In the genomic region with DNA sequence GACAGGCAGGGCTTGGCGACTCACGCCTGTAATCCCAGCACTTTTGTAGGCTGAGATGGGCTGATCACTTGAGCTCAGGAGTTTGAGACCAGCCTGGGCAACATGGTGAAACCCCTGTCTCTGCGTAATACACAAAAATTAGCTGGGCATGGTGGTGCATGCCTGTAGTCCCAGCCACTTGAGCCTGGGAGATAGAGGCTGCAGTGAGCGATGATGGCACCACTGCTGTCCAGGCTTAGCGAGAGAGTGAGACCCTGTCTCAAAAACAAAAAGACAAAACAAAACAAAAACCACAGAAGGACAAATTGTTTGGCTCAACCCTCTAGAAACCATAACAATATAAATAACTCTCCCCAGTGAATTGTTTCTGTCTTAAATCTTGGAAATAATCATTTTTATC, we compare ENCODE assay signal across 15 cellular contexts.
A peak's percentile ranks its signal among the peaks of the same experiment; 100 is the strongest.
DNase-seq lines count a peak whose midpoint lies in the region; ATAC-seq and TF ChIP-seq lines count a peak whose summit lies in the region.
"Had no signal": no experiment of that assay in that cellular context is flagged by ENCODE, and none has a peak within 500 bp of the region (broad histone marks: within the 10 kb centered on the region; RNA-seq: fewer than 3 reads in every experiment).

No MANE protein-coding gene starts in this region.

- H3K9me3 ChIP-seq in IMR-90 (ENCODE audit: control insufficient read depth, insufficient read depth, low read length), result no peaks in the 10 kb centered on the region
- no peaks in the 10 kb centered on the region for H3K9me3 ChIP-seq in psoas muscle

- BruUV-seq in IMR-90 (replicated peaks; lab: Mats Ljungman, UMichigan), result no TSS peak

- no peak for ATAC-seq in IMR-90 (ENCODE audit: low read depth)
- ATAC-seq in psoas muscle, result no peak
- ATAC-seq in HG02884 (IDR thresholded peaks at IDR 0.05; ENCODE audit: unreplicated experiment), result no peak
- ATAC-seq: CD8-positive, alpha-beta T cell; HepG2 had no signal

- H4K8ac ChIP-seq in IMR-90 (ENCODE audit: low read depth in 2 of 2, low read length in 2 of 2), result no peak overlapping the region

- no peaks in the 10 kb centered on the region for H4K20me1 ChIP-seq in IMR-90 (ENCODE audit: insufficient read depth, low read length)

- H3K79me1 ChIP-seq in IMR-90 (ENCODE audit: low read depth in 1 of 2, low read length in 2 of 2), result no peaks in the 10 kb centered on the region; a peak in 1 of 4 replicates

- H4K91ac ChIP-seq in IMR-90 (ENCODE audit: insufficient read depth, low read depth, low read length), result no peak overlapping the region

- no peak for DNase-seq in IMR-90
- DNase-seq in dorsolateral prefrontal cortex, result no peak
- no peak for DNase-seq in psoas muscle
- DNase-seq in RWPE1 (ENCODE audit: low spot score), result no peak
- DNase-seq in NCI-H1092 (lab: John Stamatoyannopoulos, UW), result no peak
- no peak for DNase-seq in activated naive CD4-positive, alpha-beta T cell (lab: John Stamatoyannopoulos, UW)
- DNase-seq: CD8-positive, alpha-beta T cell; COR-L47; DMS153; DMS79 treated with DMSO at 0.1 percent for 48 hours; EL; GOT3; H9 had no signal

- no peak overlapping the region for H2AK5ac ChIP-seq in IMR-90 (ENCODE audit: low read depth, low read length)

- no peak overlapping the region for H2AK9ac ChIP-seq in IMR-90 (replicated peaks; ENCODE audit: low read depth, low read length, poor library complexity)

- peaks cover 3% of the 10 kb centered on the region; the same call in 1 of the 2 replicates for H3K9me1 ChIP-seq in IMR-90 (ENCODE audit: insufficient read depth, low read length)

- H3K27ac ChIP-seq in IMR-90 (ENCODE audit: insufficient read depth, low read length), result no peak overlapping the region
- peak overlapping the region in 57 of 59 donors; percentile 10 to 99 (median 93) for H3K27ac ChIP-seq in dorsolateral prefrontal cortex
- peak overlapping the region; percentile 39 for H3K27ac ChIP-seq in psoas muscle
- H3K27ac ChIP-seq in RWPE1, result no peak overlapping the region

- H3K27me3 ChIP-seq in IMR-90 (ENCODE audit: control insufficient read depth, insufficient read depth, low read length), result no peaks in the 10 kb centered on the region
- no peaks in the 10 kb centered on the region for H3K27me3 ChIP-seq in dorsolateral prefrontal cortex
- H3K27me3 ChIP-seq in psoas muscle (ENCODE audit: insufficient read depth in 3 of 3, low read length in 2 of 3), result peaks cover 0 to 2% (median 0%) of the 10 kb centered on the region in 3 donors

- H3K56ac ChIP-seq in IMR-90 (ENCODE audit: extremely low read depth, insufficient read depth, low read length), result no peak overlapping the region

- TF ChIP-seq RAD21 in IMR-90 (IDR thresholded peaks at IDR 0.05; ENCODE audit: low read length), result no peak

- H3K4me1 ChIP-seq in IMR-90 (ENCODE audit: control insufficient read depth, insufficient read depth, low read length) (peaks cover 12% of the 10 kb centered on the region), psoas muscle (no peaks in the 10 kb centered on the region)

- no peak for TF ChIP-seq CTCF in IMR-90 (conservative IDR thresholded peaks at IDR 0.05; ENCODE audit: low read depth, low read length)
- no peak for TF ChIP-seq CTCF in dorsolateral prefrontal cortex (IDR thresholded peaks at IDR 0.05 in 54 of 56, conservative IDR thresholded peaks at IDR 0.05 in 2 of 56; ENCODE audit: low read depth in 1 of 56, partially characterized antibody in 56 of 56)
- TF ChIP-seq CTCF in psoas muscle (IDR thresholded peaks at IDR 0.05), result no peak
- no peak for TF ChIP-seq CTCF in RWPE1 (conservative IDR thresholded peaks at IDR 0.05; ENCODE audit: low read depth)

- no peak overlapping the region for H2AFZ ChIP-seq in IMR-90 (replicated peaks; ENCODE audit: low read length, poor library complexity)

- intact Hi-C loops in IMR-90 (cut with micrococcal nuclease) (no loop called here), dorsolateral prefrontal cortex (cut with DNase I) (loop anchor here in 1 of 2 donors (2.0 to 5.0 kb wide), 2 partner anchors 66 to 91 kb away; no protein-coding TSS in a partner anchor), psoas muscle (cut with DNase I) (no loop called here)

- H2BK5ac ChIP-seq in IMR-90 (ENCODE audit: low read depth, low read length, poor library complexity, severe bottlenecking), result no peak overlapping the region

- H3K4ac ChIP-seq in IMR-90 (ENCODE audit: low read depth, low read length), result no peak overlapping the region

- no peak overlapping the region for H3K14ac ChIP-seq in IMR-90 (replicated peaks; ENCODE audit: low read depth, low read length)

- no peak overlapping the region for H2BK120ac ChIP-seq in IMR-90 (ENCODE audit: low read depth, low read length)

- in situ Hi-C loops in IMR-90 (cut with MboI; ENCODE audit: low sequenced_read_pairs), result no loop called here

- TF ChIP-seq POLR2A in IMR-90 (IDR thresholded peaks at IDR 0.05; ENCODE audit: low read depth, low read length), result no peak

- no peak overlapping the region for H3K4me2 ChIP-seq in IMR-90 (ENCODE audit: low read depth, low read length)

- no peak overlapping the region for H3K18ac ChIP-seq in IMR-90 (ENCODE audit: low read depth, low read length)

- H3K23ac ChIP-seq in IMR-90 (ENCODE audit: low read depth, low read length), result 0 out of 2 replicates have a peak overlapping the region, but pooled peaks have one; percentile 11

- dilution Hi-C loops in IMR-90 (cut with HindIII; ENCODE audit: low sequenced_read_pairs, unreplicated experiment), result no loop called here

- no peak overlapping the region for H4K5ac ChIP-seq in IMR-90 (ENCODE audit: low read depth, low read length)

- no peak overlapping the region for H3K9ac ChIP-seq in IMR-90 (ENCODE audit: low read depth, low read length)

- no peaks in the 10 kb centered on the region for H3K36me3 ChIP-seq in IMR-90 (ENCODE audit: control insufficient read depth, insufficient read depth, low read length)
- H3K36me3 ChIP-seq in psoas muscle (ENCODE audit: insufficient read depth in 1 of 2, low read depth in 1 of 2), result no peaks in the 10 kb centered on the region

- CTCF ChIA-PET in IMR-90 (lab: Yijun Ruan, JAX), result no interaction called here
- CTCF ChIA-PET in RWPE1 (lab: Yijun Ruan, JAX), result no interaction called here

- POLR2A ChIA-PET in IMR-90 (lab: Charles Lee; ENCODE audit: unreplicated experiment) (no interaction called here), RWPE1 (lab: Yijun Ruan, JAX; ENCODE audit: low non-redundant PET) (no interaction called here)

- H2BK20ac ChIP-seq in IMR-90 (ENCODE audit: low read depth, low read length), result no peak overlapping the region

- WGBS in IMR-90 (ENCODE audit: extremely low coverage in 2 of 2, insufficient read length in 1 of 2), 2 experiments, result 80% methylated on average over 2 of the region's 5 CpGs; no CpG with 5 or more reads in 1 of the 2 experiments
- 67 to 91% (median 88%) methylated on average over 5 of the region's 5 CpGs for WGBS in psoas muscle, 3 donors

- H2BK15ac ChIP-seq in IMR-90 (ENCODE audit: low read depth, low read length), result no peak overlapping the region

- no peak overlapping the region for H3K4me3 ChIP-seq in IMR-90 (ENCODE audit: insufficient read depth, low read depth, low read length)
- peak overlapping the region in 1 of 59 donors; percentile 19 for H3K4me3 ChIP-seq in dorsolateral prefrontal cortex
- H3K4me3 ChIP-seq in psoas muscle, result no peak overlapping the region

TF ChIP-seq in IMR-90, 13 proteins besides CTCF, POLR2A, EP300 and RAD21:
- TF ChIP-seq SMC3 (IDR thresholded peaks at IDR 0.05; ENCODE audit: low read depth, low read length) (no peak), FOS (IDR thresholded peaks at IDR 0.05; ENCODE audit: low read depth, low read length) (no peak), CEBPB (IDR thresholded peaks at IDR 0.05; ENCODE audit: low read depth, low read length) (no peak), NFE2L2 (IDR thresholded peaks at IDR 0.05; ENCODE audit: low read depth, low read length) (no peak), MXI1 (IDR thresholded peaks at IDR 0.05; ENCODE audit: borderline replicate concordance, low read depth, low read length) (no peak), MAFK (IDR thresholded peaks at IDR 0.05; ENCODE audit: low read depth, low read length) (no peak), CHD1 (IDR thresholded peaks at IDR 0.05; ENCODE audit: low read depth, low read length) (no peak), RCOR1 (IDR thresholded peaks at IDR 0.05; ENCODE audit: insufficient replicate concordance, low read length) (no peak), BHLHE40 (IDR thresholded peaks at IDR 0.05; ENCODE audit: low read depth, low read length) (no peak), RFX5 (IDR thresholded peaks at IDR 0.05; ENCODE audit: low read depth, low read length) (no peak), MAZ (IDR thresholded peaks at IDR 0.05; ENCODE audit: borderline replicate concordance, low read depth, low read length) (no peak)
- TF ChIP-seq, protein P1, sequence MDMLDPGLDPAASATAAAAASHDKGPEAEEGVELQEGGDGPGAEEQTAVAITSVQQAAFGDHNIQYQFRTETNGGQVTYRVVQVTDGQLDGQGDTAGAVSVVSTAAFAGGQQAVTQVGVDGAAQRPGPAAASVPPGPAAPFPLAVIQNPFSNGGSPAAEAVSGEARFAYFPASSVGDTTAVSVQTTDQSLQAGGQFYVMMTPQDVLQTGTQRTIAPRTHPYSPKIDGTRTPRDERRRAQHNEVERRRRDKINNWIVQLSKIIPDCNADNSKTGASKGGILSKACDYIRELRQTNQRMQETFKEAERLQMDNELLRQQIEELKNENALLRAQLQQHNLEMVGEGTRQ (IDR thresholded peaks at IDR 0.05; ENCODE audit: low read depth, low read length), result no peak
- TF ChIP-seq, protein P2, sequence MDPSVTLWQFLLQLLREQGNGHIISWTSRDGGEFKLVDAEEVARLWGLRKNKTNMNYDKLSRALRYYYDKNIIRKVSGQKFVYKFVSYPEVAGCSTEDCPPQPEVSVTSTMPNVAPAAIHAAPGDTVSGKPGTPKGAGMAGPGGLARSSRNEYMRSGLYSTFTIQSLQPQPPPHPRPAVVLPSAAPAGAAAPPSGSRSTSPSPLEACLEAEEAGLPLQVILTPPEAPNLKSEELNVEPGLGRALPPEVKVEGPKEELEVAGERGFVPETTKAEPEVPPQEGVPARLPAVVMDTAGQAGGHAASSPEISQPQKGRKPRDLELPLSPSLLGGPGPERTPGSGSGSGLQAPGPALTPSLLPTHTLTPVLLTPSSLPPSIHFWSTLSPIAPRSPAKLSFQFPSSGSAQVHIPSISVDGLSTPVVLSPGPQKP (IDR thresholded peaks at IDR 0.05; ENCODE audit: borderline replicate concordance, low read depth, low read length), result no peak
TF ChIP-seq in IMR-90: peak in this region for 0.

Comparison
In these comparisons a context has a peak if more than half of its experiments do, and no peak if none do; other contexts are left out.
1. H3K27ac ChIP-seq: peak in dorsolateral prefrontal cortex (57 of 59) and psoas muscle (single experiment); none in IMR-90 (single experiment) and RWPE1 (single experiment).